16 cellular contexts compared by ENCODE assay signal in the genomic region with DNA sequence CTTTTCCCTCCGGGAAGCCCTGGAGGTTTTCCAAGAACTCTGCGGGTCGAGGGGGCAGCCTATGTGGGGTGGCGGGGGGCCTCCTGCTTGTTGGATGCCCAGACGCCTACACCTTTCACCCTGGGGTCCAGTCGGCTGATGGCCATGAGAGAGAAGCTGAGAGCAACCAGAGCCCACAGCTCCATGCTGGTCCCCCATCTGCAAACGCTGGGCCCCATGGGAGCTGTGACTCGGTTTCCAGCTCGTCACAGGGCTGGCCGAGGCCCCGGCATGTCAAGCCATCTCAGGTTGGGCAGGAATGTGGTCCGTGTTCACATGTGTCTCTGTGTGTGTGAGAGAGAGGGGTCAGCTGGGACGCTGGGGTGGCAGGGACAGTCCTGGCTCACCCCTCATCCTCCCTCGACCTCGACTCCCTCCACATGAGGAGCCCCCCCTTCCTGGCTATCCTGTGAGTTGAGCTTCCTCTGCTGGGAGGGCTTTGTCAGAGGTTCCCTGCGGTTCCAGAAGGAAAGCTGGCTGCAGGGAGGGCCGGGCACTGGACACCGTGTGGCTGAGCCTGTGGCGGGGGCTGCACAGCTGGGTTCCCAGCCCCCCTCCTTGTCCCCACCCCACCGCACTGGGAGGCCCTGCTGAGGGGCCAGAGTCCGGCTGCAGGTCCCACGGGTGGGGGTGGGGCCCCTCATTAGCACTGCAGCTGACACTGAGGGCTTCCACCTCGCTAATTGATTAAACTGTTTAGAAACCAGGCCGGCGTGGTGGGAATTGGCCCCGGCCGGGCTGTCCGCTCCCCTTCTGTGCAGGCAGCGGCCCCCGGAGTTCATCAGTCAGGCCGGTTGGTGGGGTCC.
DNase-seq lines count a peak whose midpoint lies in the region; ATAC-seq and TF ChIP-seq lines count a peak whose summit lies in the region.
"Had no signal": no experiment of that assay in that cellular context is flagged by ENCODE, and none has a peak within 500 bp of the region (broad histone marks: within the 10 kb centered on the region; RNA-seq: fewer than 3 reads in every experiment).

No MANE protein-coding gene starts in this region.

- peak overlapping the region; percentile 64 for H3K4me3 ChIP-seq in coronary artery

- peaks cover 22% of the 10 kb centered on the region for H3K4me1 Mint-ChIP-seq in stimulated activated effector memory CD8-positive, alpha-beta T cell treated with anti-CD3 and anti-CD28 coated beads, Interleukin-12 subunit alpha, Interleukin-12 subunit beta, amount 100 ng/mL, for 72 hours

- ATAC-seq in stimulated activated effector memory CD8-positive, alpha-beta T cell treated with anti-CD3 and anti-CD28 coated beads, Interleukin-12 subunit alpha, Interleukin-12 subunit beta, amount 100 ng/mL, for 72 hours: no peak

- CTCF ChIA-PET in RWPE1 (lab: Yijun Ruan, JAX): interaction anchor here (0.5 to 0.7 kb wide), 2 partner anchors 166 to 273 kb away, joined by 3 to 4 read pairs; no protein-coding TSS in a partner anchor

- DNase-seq in RWPE1 (ENCODE audit: low spot score): no peak
- DNase-seq in coronary artery (ENCODE audit: low spot score): no peak
- peak; percentile 65 for DNase-seq in left kidney (ENCODE audit: low read depth, low spot score)
- no peak for DNase-seq in stimulated activated effector memory CD8-positive, alpha-beta T cell treated with anti-CD3 and anti-CD28 coated beads, Interleukin-12 subunit alpha, Interleukin-12 subunit beta, amount 100 ng/mL, for 72 hours (ENCODE audit: low spot score in 2 of 2)
- DNase-seq in NCI-H748 treated with DMSO at 0.1 percent for 48 hours (lab: John Stamatoyannopoulos, UW): no peak
- DNase-seq in activated CD4-positive, alpha-beta T cell treated with anti-CD3 and anti-CD28 coated beads, Interleukin-2, amount 50 U/mL, for 4 hours: no peak
- DNase-seq in NCI-H2029 treated with DMSO at 0.1 percent for 48 hours (lab: John Stamatoyannopoulos, UW): no peak
- DNase-seq in SW480 (ENCODE audit: low spot score): no peak
- DNase-seq: activated CD4-positive, CD25-positive, alpha-beta regulatory T cell; activated naive CD4-positive, alpha-beta T cell treated with anti-CD3 and anti-CD28 coated beads, Interleukin-2, amount 50 U/mL, for 16 hours; C1 segment of cervical spinal cord; DMS79; HCEC 1CT; NCI-H1417 treated with DMSO at 0.1 percent for 48 hours; SW 1271 had no signal

- peaks cover 88% of the 10 kb centered on the region for H3K36me3 Mint-ChIP-seq in stimulated activated effector memory CD8-positive, alpha-beta T cell treated with anti-CD3 and anti-CD28 coated beads, Interleukin-12 subunit alpha, Interleukin-12 subunit beta, amount 100 ng/mL, for 72 hours

- H3K4me3 Mint-ChIP-seq in stimulated activated effector memory CD8-positive, alpha-beta T cell treated with anti-CD3 and anti-CD28 coated beads, Interleukin-12 subunit alpha, Interleukin-12 subunit beta, amount 100 ng/mL, for 72 hours: no peak overlapping the region

- no peaks in the 10 kb centered on the region for H3K9me3 Mint-ChIP-seq in stimulated activated effector memory CD8-positive, alpha-beta T cell treated with anti-CD3 and anti-CD28 coated beads, Interleukin-12 subunit alpha, Interleukin-12 subunit beta, amount 100 ng/mL, for 72 hours

- peak overlapping the region; percentile 76 for H3K27ac Mint-ChIP-seq in stimulated activated effector memory CD8-positive, alpha-beta T cell treated with anti-CD3 and anti-CD28 coated beads, Interleukin-12 subunit alpha, Interleukin-12 subunit beta, amount 100 ng/mL, for 72 hours

- TF ChIP-seq CTCF in RWPE1 (conservative IDR thresholded peaks at IDR 0.05; ENCODE audit: low read depth) (no peak), coronary artery (IDR thresholded peaks at IDR 0.05) (no peak)

- peak overlapping the region; percentile 43 for H3K27ac ChIP-seq in RWPE1
- peak overlapping the region; percentile 78 to 94 for H3K27ac ChIP-seq in coronary artery
- H3K27ac ChIP-seq: neutrophil had no signal

- POLR2A ChIA-PET in RWPE1 (lab: Yijun Ruan, JAX; ENCODE audit: low non-redundant PET): no interaction called here
